8 cellular contexts compared by ENCODE assay signal in the genomic region with DNA sequence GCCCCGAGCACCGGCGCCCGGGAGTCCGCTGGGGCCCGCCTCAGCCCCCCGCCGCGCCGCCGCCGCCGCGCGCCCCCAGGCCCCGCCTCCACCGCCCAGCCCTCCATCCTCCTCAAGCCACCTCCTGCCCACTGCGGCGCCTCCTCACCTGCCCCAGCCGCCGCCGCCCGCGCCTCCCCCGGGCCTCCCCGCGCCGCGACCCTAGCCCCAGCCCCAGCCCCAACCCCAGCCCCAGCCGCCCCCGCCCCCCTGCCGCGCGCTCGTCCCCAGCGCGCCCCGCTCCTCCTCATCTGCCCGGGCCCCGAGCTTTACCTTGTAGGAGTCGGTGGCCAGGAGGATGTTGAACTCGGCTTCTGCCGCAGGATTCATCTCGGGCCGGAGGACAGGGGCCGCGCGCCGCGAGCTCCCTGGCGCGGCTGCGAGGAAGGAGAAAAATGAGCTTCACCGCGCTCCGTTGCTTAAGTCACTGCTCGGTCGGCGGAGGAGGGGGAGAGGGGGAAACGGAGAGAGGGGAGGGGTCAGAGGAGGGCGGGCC. TPM values are rescaled to one million over a fixed set of nuclear protein-coding genes. Genes with fewer than 3 reads are reported as not detected.
DNase-seq lines count a peak whose midpoint lies in the region; ATAC-seq and TF ChIP-seq lines count a peak whose summit lies in the region.

A gene (minus strand): TSS at position 468 of the 535 bp plus-strand sequence. CDS start 99 bp downstream, at position 369.

- H3K4me3 Mint-ChIP-seq in HFFc6 (peak within 1 kb of the TSS; percentile 96), progenitor cell of endocrine pancreas (ENCODE audit: low read depth) (peak within 1 kb of the TSS; percentile 94)

- intact Hi-C loops in Right ventricle myocardium inferior (cut with DNase I): loop anchor here (2.0 to 10.0 kb wide), 6 partner anchors 68 to 220 kb away; no protein-coding TSS in a partner anchor

- ATAC-seq in Right ventricle myocardium inferior (peak; percentile 7), HG03159 (IDR thresholded peaks at IDR 0.05; ENCODE audit: unreplicated experiment) (no peak)

- peaks cover 3% of the 10 kb centered on the region for H3K27me3 Mint-ChIP-seq in HFFc6 (ENCODE audit: insufficient read depth)
- no peaks in the 10 kb centered on the region for H3K27me3 Mint-ChIP-seq in progenitor cell of endocrine pancreas

- TF ChIP-seq CTCF in HFFc6 (IDR thresholded peaks at IDR 0.05) (no peak), progenitor cell of endocrine pancreas (IDR thresholded peaks at IDR 0.05; ENCODE audit: unreplicated experiment) (no peak)

- DNase-seq in DMS53 (lab: John Stamatoyannopoulos, UW) (peak; percentile 82), DMS53 treated with DMSO at 0.1 percent for 48 hours (lab: John Stamatoyannopoulos, UW; ENCODE audit: unreplicated experiment) (no peak), HFFc6 (no peak), NCI-H2227 (lab: John Stamatoyannopoulos, UW; ENCODE audit: unreplicated experiment) (peak; percentile 78), Right ventricle myocardium inferior (ENCODE audit: missing footprints) (no peak), progenitor cell of endocrine pancreas (ENCODE audit: low spot score, unreplicated experiment) (peak; percentile 58)
- peak; percentile 52 for DNase-seq in activated gamma-delta T cell treated with anti-CD3 and anti-CD28 coated beads, Interleukin-2, amount 50 U/mL, for 16 hours (ENCODE audit: low read depth)

- H3K4me1 Mint-ChIP-seq in HFFc6 (ENCODE audit: low read depth) (peaks cover 38% of the 10 kb centered on the region), progenitor cell of endocrine pancreas (ENCODE audit: low read depth) (peaks cover 11% of the 10 kb centered on the region)

- no peaks in the 10 kb centered on the region for H3K9me3 Mint-ChIP-seq in HFFc6
- no peaks in the 10 kb centered on the region for H3K9me3 Mint-ChIP-seq in progenitor cell of endocrine pancreas (ENCODE audit: low read depth)

- 0 out of 2 replicates have a peak, but pooled peaks cover 5% of the 10 kb centered on the region for H3K36me3 Mint-ChIP-seq in HFFc6 (ENCODE audit: low read depth)
- no peaks in the 10 kb centered on the region for H3K36me3 Mint-ChIP-seq in progenitor cell of endocrine pancreas (ENCODE audit: insufficient read depth)

- H3K27ac Mint-ChIP-seq in HFFc6: peak within 1 kb of the TSS; percentile 99
- H3K27ac Mint-ChIP-seq in progenitor cell of endocrine pancreas: peak within 1 kb of the TSS; percentile 99

RNA-seq across cellular contexts. Expression of the gene that starts here (rescaled TPM):
- 10 to 100 TPM; 36.4 to 52.1 (median 44.6) TPM for total RNA-seq in HFFc6 (2021; fragmentation: NEBNext Ultra II Directional; extraction: Animal tissue kit (Norgen Biotek cat#: 25700))
- total RNA-seq in Right ventricle myocardium inferior (219 TPM), progenitor cell of endocrine pancreas (35.2 and 44.6 TPM in 2 replicates)

Comparison
In these comparisons a context has a peak if more than half of its experiments do, and no peak if none do; other contexts are left out.
1. DNase-seq: peak in DMS53 (single experiment), NCI-H2227 (single experiment), activated gamma-delta T cell treated with anti-CD3 and anti-CD28 coated beads, Interleukin-2, amount 50 U/mL, for 16 hours (single experiment) and progenitor cell of endocrine pancreas (single experiment); none in DMS53 treated with DMSO at 0.1 percent for 48 hours (single experiment), HFFc6 (single experiment) and Right ventricle myocardium inferior (single experiment).